ENCODE assay signal across 1 cellular context in the genomic region with DNA sequence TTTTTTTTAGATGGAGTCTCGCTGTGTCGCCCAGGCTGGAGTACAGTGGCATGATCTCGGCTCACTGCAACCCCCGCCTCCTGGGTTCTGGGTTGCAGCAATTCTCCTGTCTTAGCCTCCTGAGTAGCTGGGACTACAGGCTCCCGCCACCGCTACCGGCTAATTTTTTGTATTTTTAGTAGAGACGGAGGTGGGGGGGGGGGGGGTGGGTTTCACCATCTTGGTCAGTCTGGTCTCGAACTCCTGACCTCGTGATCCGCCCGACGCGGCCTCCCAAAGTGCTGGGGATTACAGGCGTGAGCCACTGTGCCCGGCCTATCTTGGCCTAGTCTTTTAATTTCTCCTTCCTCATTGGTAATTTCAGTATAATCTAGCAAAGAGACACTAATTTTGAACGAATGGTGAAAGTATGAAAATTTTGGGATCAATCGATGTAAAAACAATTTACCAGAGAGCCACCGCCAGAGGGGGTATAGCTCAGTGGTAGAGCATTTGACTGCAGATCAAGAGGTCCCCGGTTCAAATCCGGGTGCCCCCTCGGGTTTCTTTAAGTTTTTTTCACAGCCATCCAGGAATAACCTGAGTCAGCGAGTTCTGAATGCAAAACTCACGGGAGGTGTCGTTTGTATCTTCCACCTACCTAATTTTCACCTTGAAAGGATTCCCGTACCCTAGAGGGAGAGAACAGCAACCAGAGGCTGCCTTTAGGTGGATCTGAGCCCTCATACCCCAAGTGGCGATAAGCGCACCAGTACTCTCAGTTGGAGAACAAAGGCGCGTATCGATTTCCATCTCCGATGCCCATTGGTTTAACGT.
A peak's percentile ranks its signal among the peaks of the same experiment; 100 is the strongest.
TF ChIP-seq lines count a peak whose summit lies in the region.

No MANE protein-coding gene starts in this region.

TF ChIP-seq in HepG2, 621 proteins besides CTCF, POLR2A, EP300 and RAD21 (continued from another document and continues in another):
- TF ChIP-seq, protein P1, sequence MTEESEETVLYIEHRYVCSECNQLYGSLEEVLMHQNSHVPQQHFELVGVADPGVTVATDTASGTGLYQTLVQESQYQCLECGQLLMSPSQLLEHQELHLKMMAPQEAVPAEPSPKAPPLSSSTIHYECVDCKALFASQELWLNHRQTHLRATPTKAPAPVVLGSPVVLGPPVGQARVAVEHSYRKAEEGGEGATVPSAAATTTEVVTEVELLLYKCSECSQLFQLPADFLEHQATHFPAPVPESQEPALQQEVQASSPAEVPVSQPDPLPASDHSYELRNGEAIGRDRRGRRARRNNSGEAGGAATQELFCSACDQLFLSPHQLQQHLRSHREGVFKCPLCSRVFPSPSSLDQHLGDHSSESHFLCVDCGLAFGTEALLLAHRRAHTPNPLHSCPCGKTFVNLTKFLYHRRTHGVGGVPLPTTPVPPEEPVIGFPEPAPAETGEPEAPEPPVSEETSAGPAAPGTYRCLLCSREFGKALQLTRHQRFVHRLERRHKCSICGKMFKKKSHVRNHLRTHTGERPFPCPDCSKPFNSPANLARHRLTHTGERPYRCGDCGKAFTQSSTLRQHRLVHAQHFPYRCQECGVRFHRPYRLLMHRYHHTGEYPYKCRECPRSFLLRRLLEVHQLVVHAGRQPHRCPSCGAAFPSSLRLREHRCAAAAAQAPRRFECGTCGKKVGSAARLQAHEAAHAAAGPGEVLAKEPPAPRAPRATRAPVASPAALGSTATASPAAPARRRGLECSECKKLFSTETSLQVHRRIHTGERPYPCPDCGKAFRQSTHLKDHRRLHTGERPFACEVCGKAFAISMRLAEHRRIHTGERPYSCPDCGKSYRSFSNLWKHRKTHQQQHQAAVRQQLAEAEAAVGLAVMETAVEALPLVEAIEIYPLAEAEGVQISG (CRISPR knock-in tag; IDR thresholded peaks at IDR 0.05), result no peak
- TF ChIP-seq, protein P2, sequence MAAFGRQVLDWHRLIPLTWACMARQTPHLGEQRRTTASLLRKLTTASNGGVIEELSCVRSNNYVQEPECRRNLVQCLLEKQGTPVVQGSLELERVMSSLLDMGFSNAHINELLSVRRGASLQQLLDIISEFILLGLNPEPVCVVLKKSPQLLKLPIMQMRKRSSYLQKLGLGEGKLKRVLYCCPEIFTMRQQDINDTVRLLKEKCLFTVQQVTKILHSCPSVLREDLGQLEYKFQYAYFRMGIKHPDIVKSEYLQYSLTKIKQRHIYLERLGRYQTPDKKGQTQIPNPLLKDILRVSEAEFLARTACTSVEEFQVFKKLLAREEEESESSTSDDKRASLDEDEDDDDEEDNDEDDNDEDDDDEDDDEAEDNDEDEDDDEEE (CRISPR knock-in tag; IDR thresholded peaks at IDR 0.05), result no peak
- TF ChIP-seq ZNF317 (CRISPR knock-in tag; IDR thresholded peaks at IDR 0.05) (no peak), ZNF263 (CRISPR knock-in tag; IDR thresholded peaks at IDR 0.05) (no peak), ZNF766 (CRISPR knock-in tag; IDR thresholded peaks at IDR 0.05; ENCODE audit: borderline replicate concordance) (no peak), RBFOX2 (IDR thresholded peaks at IDR 0.05; ENCODE audit: low read depth, low read length) (no peak), XRCC5 (optimal IDR thresholded peaks at IDR 0.05; ENCODE audit: low read length) (peak; percentile 40), NFRKB (IDR thresholded peaks at IDR 0.05) (no peak), ZFX (CRISPR knock-in tag; IDR thresholded peaks at IDR 0.05; ENCODE audit: low read depth) (no peak), NKX3-1 (CRISPR knock-in tag; IDR thresholded peaks at IDR 0.05) (peak; percentile 80), RORA (CRISPR knock-in tag; IDR thresholded peaks at IDR 0.05) (no peak), ZNF644 (CRISPR knock-in tag; IDR thresholded peaks at IDR 0.05; ENCODE audit: low read depth) (no peak), CAMTA2 (CRISPR knock-in tag; IDR thresholded peaks at IDR 0.05; ENCODE audit: borderline replicate concordance) (no peak), RARA (CRISPR knock-in tag; IDR thresholded peaks at IDR 0.05) (no peak), ZNF788 (CRISPR knock-in tag; IDR thresholded peaks at IDR 0.05; ENCODE audit: borderline replicate concordance) (no peak), ZNF839 (CRISPR knock-in tag; IDR thresholded peaks at IDR 0.05; ENCODE audit: borderline replicate concordance) (no peak), TEAD3 (CRISPR knock-in tag; optimal IDR thresholded peaks at IDR 0.05; ENCODE audit: borderline replicate concordance) (peak; percentile 20), FLYWCH1 (CRISPR knock-in tag; IDR thresholded peaks at IDR 0.05) (no peak), TBX2 (CRISPR knock-in tag; IDR thresholded peaks at IDR 0.05; ENCODE audit: borderline replicate concordance) (peak; percentile 40; the same call in 1 of the 2 replicates), ZKSCAN8 (CRISPR knock-in tag; IDR thresholded peaks at IDR 0.05; ENCODE audit: borderline replicate concordance) (peak; percentile 61; the same call in 1 of the 2 replicates), PHB2 (IDR thresholded peaks at IDR 0.05; ENCODE audit: partially characterized antibody) (no peak), TCF7L2 (IDR thresholded peaks at IDR 0.05; ENCODE audit: low read depth, low read length) (no peak), ZNF879 (CRISPR knock-in tag; IDR thresholded peaks at IDR 0.05) (no peak), ZFP36L2 (CRISPR knock-in tag; IDR thresholded peaks at IDR 0.05) (no peak), SRY (CRISPR knock-in tag; IDR thresholded peaks at IDR 0.05) (no peak), DNMT3B (CRISPR knock-in tag; conservative IDR thresholded peaks at IDR 0.05) (no peak), MTF1 (CRISPR knock-in tag; IDR thresholded peaks at IDR 0.05) (no peak), AHR (CRISPR knock-in tag; IDR thresholded peaks at IDR 0.05) (no peak), YEATS4 (CRISPR knock-in tag; IDR thresholded peaks at IDR 0.05; ENCODE audit: borderline replicate concordance) (0 out of 2 replicates have a peak, but pooled peaks have one; percentile 34)
- TF ChIP-seq, protein P3, sequence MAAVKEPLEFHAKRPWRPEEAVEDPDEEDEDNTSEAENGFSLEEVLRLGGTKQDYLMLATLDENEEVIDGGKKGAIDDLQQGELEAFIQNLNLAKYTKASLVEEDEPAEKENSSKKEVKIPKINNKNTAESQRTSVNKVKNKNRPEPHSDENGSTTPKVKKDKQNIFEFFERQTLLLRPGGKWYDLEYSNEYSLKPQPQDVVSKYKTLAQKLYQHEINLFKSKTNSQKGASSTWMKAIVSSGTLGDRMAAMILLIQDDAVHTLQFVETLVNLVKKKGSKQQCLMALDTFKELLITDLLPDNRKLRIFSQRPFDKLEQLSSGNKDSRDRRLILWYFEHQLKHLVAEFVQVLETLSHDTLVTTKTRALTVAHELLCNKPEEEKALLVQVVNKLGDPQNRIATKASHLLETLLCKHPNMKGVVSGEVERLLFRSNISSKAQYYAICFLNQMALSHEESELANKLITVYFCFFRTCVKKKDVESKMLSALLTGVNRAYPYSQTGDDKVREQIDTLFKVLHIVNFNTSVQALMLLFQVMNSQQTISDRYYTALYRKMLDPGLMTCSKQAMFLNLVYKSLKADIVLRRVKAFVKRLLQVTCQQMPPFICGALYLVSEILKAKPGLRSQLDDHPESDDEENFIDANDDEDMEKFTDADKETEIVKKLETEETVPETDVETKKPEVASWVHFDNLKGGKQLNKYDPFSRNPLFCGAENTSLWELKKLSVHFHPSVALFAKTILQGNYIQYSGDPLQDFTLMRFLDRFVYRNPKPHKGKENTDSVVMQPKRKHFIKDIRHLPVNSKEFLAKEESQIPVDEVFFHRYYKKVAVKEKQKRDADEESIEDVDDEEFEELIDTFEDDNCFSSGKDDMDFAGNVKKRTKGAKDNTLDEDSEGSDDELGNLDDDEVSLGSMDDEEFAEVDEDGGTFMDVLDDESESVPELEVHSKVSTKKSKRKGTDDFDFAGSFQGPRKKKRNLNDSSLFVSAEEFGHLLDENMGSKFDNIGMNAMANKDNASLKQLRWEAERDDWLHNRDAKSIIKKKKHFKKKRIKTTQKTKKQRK (IDR thresholded peaks at IDR 0.05; ENCODE audit: low read length), result no peak
- TF ChIP-seq, protein P4, sequence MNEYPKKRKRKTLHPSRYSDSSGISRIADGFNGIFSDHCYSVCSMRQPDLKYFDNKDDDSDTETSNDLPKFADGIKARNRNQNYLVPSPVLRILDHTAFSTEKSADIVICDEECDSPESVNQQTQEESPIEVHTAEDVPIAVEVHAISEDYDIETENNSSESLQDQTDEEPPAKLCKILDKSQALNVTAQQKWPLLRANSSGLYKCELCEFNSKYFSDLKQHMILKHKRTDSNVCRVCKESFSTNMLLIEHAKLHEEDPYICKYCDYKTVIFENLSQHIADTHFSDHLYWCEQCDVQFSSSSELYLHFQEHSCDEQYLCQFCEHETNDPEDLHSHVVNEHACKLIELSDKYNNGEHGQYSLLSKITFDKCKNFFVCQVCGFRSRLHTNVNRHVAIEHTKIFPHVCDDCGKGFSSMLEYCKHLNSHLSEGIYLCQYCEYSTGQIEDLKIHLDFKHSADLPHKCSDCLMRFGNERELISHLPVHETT (CRISPR knock-in tag; conservative IDR thresholded peaks at IDR 0.05), result no peak
- TF ChIP-seq, protein P5, sequence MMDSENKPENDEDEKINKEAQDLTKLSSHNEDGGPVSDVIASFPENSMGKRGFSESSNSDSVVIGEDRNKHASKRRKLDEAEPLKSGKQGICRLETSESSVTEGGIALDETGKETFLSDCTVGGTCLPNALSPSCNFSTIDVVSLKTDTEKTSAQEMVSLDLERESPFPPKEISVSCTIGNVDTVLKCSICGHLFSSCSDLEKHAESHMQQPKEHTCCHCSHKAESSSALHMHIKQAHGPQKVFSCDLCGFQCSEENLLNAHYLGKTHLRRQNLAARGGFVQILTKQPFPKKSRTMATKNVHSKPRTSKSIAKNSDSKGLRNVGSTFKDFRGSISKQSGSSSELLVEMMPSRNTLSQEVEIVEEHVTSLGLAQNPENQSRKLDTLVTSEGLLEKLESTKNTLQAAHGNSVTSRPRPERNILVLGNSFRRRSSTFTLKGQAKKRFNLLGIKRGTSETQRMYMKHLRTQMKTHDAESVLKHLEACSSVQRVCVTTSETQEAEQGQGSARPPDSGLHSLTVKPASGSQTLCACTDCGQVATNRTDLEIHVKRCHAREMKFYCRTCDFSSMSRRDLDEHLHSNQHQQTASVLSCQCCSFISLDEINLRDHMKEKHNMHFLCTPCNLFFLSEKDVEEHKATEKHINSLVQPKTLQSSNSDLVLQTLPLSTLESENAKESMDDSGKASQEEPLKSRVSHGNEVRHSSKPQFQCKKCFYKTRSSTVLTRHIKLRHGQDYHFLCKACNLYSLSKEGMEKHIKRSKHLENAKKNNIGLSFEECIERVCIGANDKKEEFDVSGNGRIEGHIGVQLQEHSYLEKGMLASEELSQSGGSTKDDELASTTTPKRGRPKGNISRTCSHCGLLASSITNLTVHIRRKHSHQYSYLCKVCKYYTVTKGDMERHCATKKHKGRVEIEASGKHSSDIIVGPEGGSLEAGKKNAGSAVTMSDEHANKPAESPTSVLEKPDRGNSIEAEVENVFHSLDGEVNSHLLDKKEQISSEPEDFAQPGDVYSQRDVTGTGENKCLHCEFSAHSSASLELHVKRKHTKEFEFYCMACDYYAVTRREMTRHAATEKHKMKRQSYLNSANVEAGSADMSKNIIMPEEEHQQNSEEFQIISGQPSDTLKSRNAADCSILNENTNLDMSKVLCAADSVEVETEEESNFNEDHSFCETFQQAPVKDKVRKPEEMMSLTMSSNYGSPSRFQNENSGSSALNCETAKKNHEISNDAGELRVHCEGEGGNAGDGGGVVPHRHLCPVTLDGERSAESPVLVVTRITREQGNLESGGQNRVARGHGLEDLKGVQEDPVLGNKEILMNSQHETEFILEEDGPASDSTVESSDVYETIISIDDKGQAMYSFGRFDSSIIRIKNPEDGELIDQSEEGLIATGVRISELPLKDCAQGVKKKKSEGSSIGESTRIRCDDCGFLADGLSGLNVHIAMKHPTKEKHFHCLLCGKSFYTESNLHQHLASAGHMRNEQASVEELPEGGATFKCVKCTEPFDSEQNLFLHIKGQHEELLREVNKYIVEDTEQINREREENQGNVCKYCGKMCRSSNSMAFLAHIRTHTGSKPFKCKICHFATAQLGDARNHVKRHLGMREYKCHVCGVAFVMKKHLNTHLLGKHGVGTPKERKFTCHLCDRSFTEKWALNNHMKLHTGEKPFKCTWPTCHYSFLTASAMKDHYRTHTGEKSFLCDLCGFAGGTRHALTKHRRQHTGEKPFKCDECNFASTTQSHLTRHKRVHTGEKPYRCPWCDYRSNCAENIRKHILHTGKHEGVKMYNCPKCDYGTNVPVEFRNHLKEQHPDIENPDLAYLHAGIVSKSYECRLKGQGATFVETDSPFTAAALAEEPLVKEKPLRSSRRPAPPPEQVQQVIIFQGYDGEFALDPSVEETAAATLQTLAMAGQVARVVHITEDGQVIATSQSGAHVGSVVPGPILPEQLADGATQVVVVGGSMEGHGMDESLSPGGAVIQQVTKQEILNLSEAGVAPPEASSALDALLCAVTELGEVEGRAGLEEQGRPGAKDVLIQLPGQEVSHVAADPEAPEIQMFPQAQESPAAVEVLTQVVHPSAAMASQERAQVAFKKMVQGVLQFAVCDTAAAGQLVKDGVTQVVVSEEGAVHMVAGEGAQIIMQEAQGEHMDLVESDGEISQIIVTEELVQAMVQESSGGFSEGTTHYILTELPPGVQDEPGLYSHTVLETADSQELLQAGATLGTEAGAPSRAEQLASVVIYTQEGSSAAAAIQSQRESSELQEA (CRISPR knock-in tag; IDR thresholded peaks at IDR 0.05; ENCODE audit: not compliant biosample characterization), result no peak
- TF ChIP-seq, protein P6, sequence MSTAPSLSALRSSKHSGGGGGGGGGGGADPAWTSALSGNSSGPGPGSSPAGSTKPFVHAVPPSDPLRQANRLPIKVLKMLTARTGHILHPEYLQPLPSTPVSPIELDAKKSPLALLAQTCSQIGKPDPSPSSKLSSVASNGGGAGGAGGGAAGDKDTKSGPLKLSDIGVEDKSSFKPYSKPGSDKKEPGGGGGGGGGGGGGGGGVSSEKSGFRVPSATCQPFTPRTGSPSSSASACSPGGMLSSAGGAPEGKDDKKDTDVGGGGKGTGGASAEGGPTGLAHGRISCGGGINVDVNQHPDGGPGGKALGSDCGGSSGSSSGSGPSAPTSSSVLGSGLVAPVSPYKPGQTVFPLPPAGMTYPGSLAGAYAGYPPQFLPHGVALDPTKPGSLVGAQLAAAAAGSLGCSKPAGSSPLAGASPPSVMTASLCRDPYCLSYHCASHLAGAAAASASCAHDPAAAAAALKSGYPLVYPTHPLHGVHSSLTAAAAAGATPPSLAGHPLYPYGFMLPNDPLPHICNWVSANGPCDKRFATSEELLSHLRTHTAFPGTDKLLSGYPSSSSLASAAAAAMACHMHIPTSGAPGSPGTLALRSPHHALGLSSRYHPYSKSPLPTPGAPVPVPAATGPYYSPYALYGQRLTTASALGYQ (CRISPR knock-in tag; IDR thresholded peaks at IDR 0.05), result peak; percentile 76; the same call in 1 of the 2 replicates
- TF ChIP-seq, protein P7, sequence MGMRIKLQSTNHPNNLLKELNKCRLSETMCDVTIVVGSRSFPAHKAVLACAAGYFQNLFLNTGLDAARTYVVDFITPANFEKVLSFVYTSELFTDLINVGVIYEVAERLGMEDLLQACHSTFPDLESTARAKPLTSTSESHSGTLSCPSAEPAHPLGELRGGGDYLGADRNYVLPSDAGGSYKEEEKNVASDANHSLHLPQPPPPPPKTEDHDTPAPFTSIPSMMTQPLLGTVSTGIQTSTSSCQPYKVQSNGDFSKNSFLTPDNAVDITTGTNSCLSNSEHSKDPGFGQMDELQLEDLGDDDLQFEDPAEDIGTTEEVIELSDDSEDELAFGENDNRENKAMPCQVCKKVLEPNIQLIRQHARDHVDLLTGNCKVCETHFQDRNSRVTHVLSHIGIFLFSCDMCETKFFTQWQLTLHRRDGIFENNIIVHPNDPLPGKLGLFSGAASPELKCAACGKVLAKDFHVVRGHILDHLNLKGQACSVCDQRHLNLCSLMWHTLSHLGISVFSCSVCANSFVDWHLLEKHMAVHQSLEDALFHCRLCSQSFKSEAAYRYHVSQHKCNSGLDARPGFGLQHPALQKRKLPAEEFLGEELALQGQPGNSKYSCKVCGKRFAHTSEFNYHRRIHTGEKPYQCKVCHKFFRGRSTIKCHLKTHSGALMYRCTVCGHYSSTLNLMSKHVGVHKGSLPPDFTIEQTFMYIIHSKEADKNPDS (CRISPR knock-in tag; IDR thresholded peaks at IDR 0.05), result peak; percentile 82; the same call in 1 of the 2 replicates
